8 cellular contexts compared by ENCODE assay signal in the genomic region with DNA sequence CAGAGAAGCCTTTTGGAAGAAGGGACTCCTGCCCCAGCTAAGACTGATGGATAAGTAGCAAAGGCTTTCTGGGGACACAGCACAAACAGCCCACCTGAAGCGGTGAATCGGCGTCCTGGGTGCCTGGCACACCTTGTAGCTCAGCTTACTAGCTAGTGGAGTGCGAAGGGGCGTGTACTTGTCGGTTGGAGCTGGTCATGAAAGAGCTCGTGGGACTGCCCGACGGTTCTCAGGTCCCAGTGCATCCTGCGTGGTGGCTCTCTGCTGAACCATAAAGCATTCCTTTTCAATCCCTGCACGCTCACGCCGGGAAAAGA. TPM values are rescaled to one million over a fixed set of nuclear protein-coding genes. Genes with fewer than 3 reads are reported as not detected.
DNase-seq lines count a peak whose midpoint lies in the region; ATAC-seq and TF ChIP-seq lines count a peak whose summit lies in the region.

No MANE protein-coding gene starts in this region.

- H3K4me3 ChIP-seq in GM12865 (ENCODE audit: low read depth, low read length) (peak overlapping the region; percentile 94), HUES6 (ENCODE audit: low read depth, low read length) (peak overlapping the region; percentile 98), ascending aorta (peak overlapping the region; percentile 75 to 93), right lobe of liver (peak overlapping the region; percentile 90 to 97 (median 94))

- no peak for DNase-seq in GM12865 (ENCODE audit: low read depth)
- no peak for DNase-seq in ascending aorta (ENCODE audit: low spot score in 2 of 2)
- DNase-seq in right lobe of liver: no peak
- DNase-seq in type B pancreatic cell (ENCODE audit: extremely low spot score, unreplicated experiment): no peak
- DNase-seq in stimulated activated naive CD4-positive, alpha-beta T cell (lab: John Stamatoyannopoulos, UW): no peak
- DNase-seq in effector CD8-positive, alpha-beta T cell (lab: John Stamatoyannopoulos, UW): no peak

- intact Hi-C loops in ascending aorta (cut with DNase I) (loop anchor here (2.0 to 10.0 kb wide), 4 partner anchors 262 to 630 kb away; partner anchors contain the start of gene EMSY), right lobe of liver (cut with DNase I) (no loop called here)

- H3K4me3 Mint-ChIP-seq in type B pancreatic cell: peak overlapping the region; percentile 95

- H3K4me1 Mint-ChIP-seq in type B pancreatic cell (ENCODE audit: unreplicated experiment): peaks cover 16% of the 10 kb centered on the region

- H3K36me3 Mint-ChIP-seq in type B pancreatic cell: no peaks in the 10 kb centered on the region

- H3K4me1 ChIP-seq in HUES6 (ENCODE audit: control insufficient read depth, insufficient read depth, low read length) (peaks cover 32% of the 10 kb centered on the region), ascending aorta (peaks cover 3 to 9% of the 10 kb centered on the region in 2 donors), right lobe of liver (peaks cover 0 to 22% (median 0%) of the 10 kb centered on the region in 4 donors)

- 1% methylated on average over 9 of the region's 13 CpGs for WGBS in right lobe of liver (ENCODE audit: insufficient coverage, low coverage, low lambda C conversion rate, missing lambda C conversion rate)

- H3K9me3 ChIP-seq in HUES6 (ENCODE audit: control insufficient read depth, insufficient read depth, low read depth, low read length) (no peaks in the 10 kb centered on the region), ascending aorta (no peaks in the 10 kb centered on the region), right lobe of liver (no peaks in the 10 kb centered on the region)

- TF ChIP-seq CTCF in GM12865 (IDR thresholded peaks at IDR 0.05; ENCODE audit: insufficient read depth, low read depth, low read length, missing control alignments) (no peak), ascending aorta (IDR thresholded peaks at IDR 0.05) (no peak), right lobe of liver (IDR thresholded peaks at IDR 0.05) (no peak), type B pancreatic cell (conservative IDR thresholded peaks at IDR 0.05) (no peak)

- H3K27me3 ChIP-seq in HUES6 (ENCODE audit: control insufficient read depth, insufficient read depth, low read length) (peaks cover 3% of the 10 kb centered on the region; the same call in 1 of the 2 replicates), ascending aorta (no peaks in the 10 kb centered on the region), right lobe of liver (no peaks in the 10 kb centered on the region)

- H3K9ac ChIP-seq in HUES6 (ENCODE audit: low read length): peak overlapping the region; percentile 55

- H3K36me3 ChIP-seq in HUES6 (ENCODE audit: control insufficient read depth, insufficient read depth, low read length): no peaks in the 10 kb centered on the region
- H3K36me3 ChIP-seq in ascending aorta: no peaks in the 10 kb centered on the region
- H3K36me3 ChIP-seq in right lobe of liver: no peaks in the 10 kb centered on the region

- no peaks in the 10 kb centered on the region for H3K9me3 Mint-ChIP-seq in type B pancreatic cell

- peak overlapping the region; percentile 95 for H3K27ac Mint-ChIP-seq in type B pancreatic cell

- H3K27me3 Mint-ChIP-seq in type B pancreatic cell: no peaks in the 10 kb centered on the region

- H3K27ac ChIP-seq in HUES6 (ENCODE audit: low read depth, low read length) (no peak overlapping the region), ascending aorta (peak overlapping the region; percentile 88 to 89), right lobe of liver (peak overlapping the region; percentile 17 to 92 (median 57))

- TF ChIP-seq POLR2A in right lobe of liver (IDR thresholded peaks at IDR 0.05): no peak

- ATAC-seq in GM21515 (IDR thresholded peaks at IDR 0.05; ENCODE audit: unreplicated experiment) (peak; percentile 23), right lobe of liver (peak; percentile 37 to 52 (median 46))

RNA-seq across cellular contexts. Expression of gene UVRAG, which starts 0.7 kb away (rescaled TPM):
- total RNA-seq in ascending aorta (45.2 TPM), right lobe of liver (10 to 100 TPM in 3 of 6 experiments, 1 to 10 TPM in 3; 8.8 to 12.6 (median 10.3) TPM), type B pancreatic cell (ENCODE audit: low replicate concordance) (20.7 and 29.5 TPM in 2 replicates)

RNA-seq across cellular contexts. Expression of gene DGAT2, which starts 45.7 kb away (rescaled TPM):
- 26.2 TPM for total RNA-seq in ascending aorta
- 100 to 1,000 TPM in 5 of 6 experiments, 10 to 100 TPM in 1; 33.1 to 166 (median 124) TPM for total RNA-seq in right lobe of liver
- 5.9 and 11.2 TPM in 2 replicates for total RNA-seq in type B pancreatic cell (ENCODE audit: low replicate concordance)
